ENCODE assay signal across 17 cellular contexts in genomic region chr6:14634072-14634471, GRCh38.
A peak's percentile ranks its signal among the peaks of the same experiment; 100 is the strongest.
DNase-seq lines count a peak whose midpoint lies in the region; ATAC-seq and TF ChIP-seq lines count a peak whose summit lies in the region.
"Had no signal": no experiment of that assay in that cellular context is flagged by ENCODE, and none has a peak within 500 bp of the region (broad histone marks: within the 10 kb centered on the region; RNA-seq: fewer than 3 reads in every experiment).

No MANE protein-coding gene starts in this region.

- H3K4me3 ChIP-seq in Loucy (ENCODE audit: low read length, poor library complexity, severe bottlenecking), result no peak overlapping the region
- no peak overlapping the region for H3K4me3 ChIP-seq in psoas muscle
- no peak overlapping the region for H3K4me3 ChIP-seq in ascending aorta
- H3K4me3 ChIP-seq: GM12878, lung, spleen had no signal

- H3K9me3 Mint-ChIP-seq in activated naive CD8-positive, alpha-beta T cell treated with anti-CD3 and anti-CD28 coated beads, Interleukin-2, amount 50 U/mL, for 24 hours, result peaks cover 6% of the 10 kb centered on the region
- no peaks in the 10 kb centered on the region for H3K9me3 Mint-ChIP-seq in stimulated activated naive CD8-positive, alpha-beta T cell treated with anti-CD3 and anti-CD28 coated beads, Interleukin-15, amount 100 ng/mL, for 72 hours
- H3K9me3 Mint-ChIP-seq: nephron had no signal

- peaks cover 53% of the 10 kb centered on the region for H3K4me1 Mint-ChIP-seq in activated naive CD8-positive, alpha-beta T cell treated with anti-CD3 and anti-CD28 coated beads, Interleukin-2, amount 50 U/mL, for 24 hours
- H3K4me1 Mint-ChIP-seq in stimulated activated naive CD8-positive, alpha-beta T cell treated with anti-CD3 and anti-CD28 coated beads, Interleukin-15, amount 100 ng/mL, for 72 hours, result peaks cover 52% of the 10 kb centered on the region

- H3K4me1 ChIP-seq in Loucy (ENCODE audit: insufficient read depth, low read length, poor library complexity, severe bottlenecking) (peaks cover 36% of the 10 kb centered on the region), psoas muscle (peaks cover 11% of the 10 kb centered on the region), ascending aorta (peaks cover 0 to 3% of the 10 kb centered on the region in 2 donors)

- H3K27ac Mint-ChIP-seq in activated naive CD8-positive, alpha-beta T cell treated with anti-CD3 and anti-CD28 coated beads, Interleukin-2, amount 50 U/mL, for 24 hours, result peak overlapping the region; percentile 37
- H3K27ac Mint-ChIP-seq in stimulated activated naive CD8-positive, alpha-beta T cell treated with anti-CD3 and anti-CD28 coated beads, Interleukin-15, amount 100 ng/mL, for 72 hours, result no peak overlapping the region
- H3K27ac Mint-ChIP-seq: nephron, progenitor cell of endocrine pancreas had no signal

- H3K4me2 ChIP-seq in Loucy (ENCODE audit: low read depth, low read length, poor library complexity, severe bottlenecking), result no peak overlapping the region

- intact Hi-C loops in psoas muscle (cut with DNase I), result no loop called here
- intact Hi-C loops in ascending aorta (cut with DNase I), result no loop called here

- H3K36me3 ChIP-seq in Loucy (ENCODE audit: insufficient read depth, low read length), result no peaks in the 10 kb centered on the region
- H3K36me3 ChIP-seq in psoas muscle (ENCODE audit: insufficient read depth in 1 of 2, low read depth in 1 of 2), result no peaks in the 10 kb centered on the region
- H3K36me3 ChIP-seq in ascending aorta, result no peaks in the 10 kb centered on the region
- H3K36me3 ChIP-seq: spleen had no signal

- no peaks in the 10 kb centered on the region for H3K79me2 ChIP-seq in Loucy (ENCODE audit: insufficient read depth, low read length)

- WGBS in psoas muscle, 3 donors, result 87 to 91% (median 89%) methylated on average over 9 of the region's 9 CpGs

- H3K27ac ChIP-seq in psoas muscle (no peak overlapping the region), ascending aorta (no peak overlapping the region)

- peak overlapping the region; percentile 57 for H3K4me3 Mint-ChIP-seq in activated naive CD8-positive, alpha-beta T cell treated with anti-CD3 and anti-CD28 coated beads, Interleukin-2, amount 50 U/mL, for 24 hours
- peak overlapping the region; percentile 17 to 76 for H3K4me3 Mint-ChIP-seq in stimulated activated naive CD8-positive, alpha-beta T cell treated with anti-CD3 and anti-CD28 coated beads, Interleukin-15, amount 100 ng/mL, for 72 hours
- H3K4me3 Mint-ChIP-seq: nephron had no signal

- H3F3A ChIP-seq in Loucy (ENCODE audit: low read depth), result no peaks in the 10 kb centered on the region

- H3K27me3 Mint-ChIP-seq in activated naive CD8-positive, alpha-beta T cell treated with anti-CD3 and anti-CD28 coated beads, Interleukin-2, amount 50 U/mL, for 24 hours, result no peaks in the 10 kb centered on the region
- H3K27me3 Mint-ChIP-seq in stimulated activated naive CD8-positive, alpha-beta T cell treated with anti-CD3 and anti-CD28 coated beads, Interleukin-15, amount 100 ng/mL, for 72 hours, result peaks cover 19% of the 10 kb centered on the region

- no peak overlapping the region for H2AFZ ChIP-seq in Loucy (ENCODE audit: low read length)

- H4K20me1 ChIP-seq in Loucy (ENCODE audit: insufficient read depth, low read length, poor library complexity, severe bottlenecking), result no peaks in the 10 kb centered on the region

- no peaks in the 10 kb centered on the region for H3K9me3 ChIP-seq in Loucy (ENCODE audit: insufficient read depth, low read depth, low read length)
- no peaks in the 10 kb centered on the region for H3K9me3 ChIP-seq in psoas muscle
- H3K9me3 ChIP-seq in ascending aorta, result no peaks in the 10 kb centered on the region
- H3K9me3 ChIP-seq: spleen had no signal

- H3K36me3 Mint-ChIP-seq in activated naive CD8-positive, alpha-beta T cell treated with anti-CD3 and anti-CD28 coated beads, Interleukin-2, amount 50 U/mL, for 24 hours (ENCODE audit: low read depth), result no peaks in the 10 kb centered on the region

- H3K9me2 ChIP-seq in Loucy (replicated peaks; ENCODE audit: low read depth, low read length), result no peaks in the 10 kb centered on the region

- DNase-seq in stimulated activated CD4-positive, alpha-beta T cell treated with anti-CD3 and anti-CD28 coated beads, Interleukin-4, amount 100 ng/mL, for 1 hour, result peak; percentile 13
- DNase-seq in stimulated activated CD4-positive, alpha-beta T cell treated with anti-CD3 and anti-CD28 coated beads, Interleukin-2, amount 100 ng/mL, for 48 hours, result no peak
- no peak for DNase-seq in activated naive CD8-positive, alpha-beta T cell treated with anti-CD3 and anti-CD28 coated beads, Interleukin-2, amount 50 U/mL, for 24 hours
- DNase-seq in stimulated activated naive CD8-positive, alpha-beta T cell treated with anti-CD3 and anti-CD28 coated beads, Interleukin-15, amount 100 ng/mL, for 72 hours, result peak in 1 of 2 donors; percentile 1
- DNase-seq in psoas muscle, result no peak
- DNase-seq in ascending aorta (ENCODE audit: low spot score in 2 of 2), result no peak
- DNase-seq: aorta, GDM1, NCI-H187, spleen, substantia nigra had no signal

- TF ChIP-seq CTCF in Loucy (conservative IDR thresholded peaks at IDR 0.05; ENCODE audit: low read length) (no peak), psoas muscle (IDR thresholded peaks at IDR 0.05) (no peak), ascending aorta (IDR thresholded peaks at IDR 0.05) (no peak)

- H3K9ac ChIP-seq in Loucy (ENCODE audit: low read depth, low read length, poor library complexity, severe bottlenecking), result peak overlapping the region; percentile 23

- ATAC-seq in activated naive CD8-positive, alpha-beta T cell treated with anti-CD3 and anti-CD28 coated beads, Interleukin-2, amount 50 U/mL, for 24 hours, result no peak
- ATAC-seq in stimulated activated naive CD8-positive, alpha-beta T cell treated with anti-CD3 and anti-CD28 coated beads, Interleukin-15, amount 100 ng/mL, for 72 hours, result no peak
- no peak for ATAC-seq in psoas muscle
- ATAC-seq: activated CD4-positive, CD25-positive, alpha-beta regulatory T cell treated with anti-CD3 and anti-CD28 coated beads, Interleukin-2, amount 50 U/mL, for 24 hours; GM12878 had no signal

- H3K27me3 ChIP-seq in Loucy (ENCODE audit: insufficient read depth, low read length, poor library complexity, severe bottlenecking) (no peaks in the 10 kb centered on the region), psoas muscle (ENCODE audit: insufficient read depth in 3 of 3, low read length in 2 of 3) (no peaks in the 10 kb centered on the region), ascending aorta (no peaks in the 10 kb centered on the region)
- H3K27me3 ChIP-seq: spleen had no signal
